In the genomic region with DNA sequence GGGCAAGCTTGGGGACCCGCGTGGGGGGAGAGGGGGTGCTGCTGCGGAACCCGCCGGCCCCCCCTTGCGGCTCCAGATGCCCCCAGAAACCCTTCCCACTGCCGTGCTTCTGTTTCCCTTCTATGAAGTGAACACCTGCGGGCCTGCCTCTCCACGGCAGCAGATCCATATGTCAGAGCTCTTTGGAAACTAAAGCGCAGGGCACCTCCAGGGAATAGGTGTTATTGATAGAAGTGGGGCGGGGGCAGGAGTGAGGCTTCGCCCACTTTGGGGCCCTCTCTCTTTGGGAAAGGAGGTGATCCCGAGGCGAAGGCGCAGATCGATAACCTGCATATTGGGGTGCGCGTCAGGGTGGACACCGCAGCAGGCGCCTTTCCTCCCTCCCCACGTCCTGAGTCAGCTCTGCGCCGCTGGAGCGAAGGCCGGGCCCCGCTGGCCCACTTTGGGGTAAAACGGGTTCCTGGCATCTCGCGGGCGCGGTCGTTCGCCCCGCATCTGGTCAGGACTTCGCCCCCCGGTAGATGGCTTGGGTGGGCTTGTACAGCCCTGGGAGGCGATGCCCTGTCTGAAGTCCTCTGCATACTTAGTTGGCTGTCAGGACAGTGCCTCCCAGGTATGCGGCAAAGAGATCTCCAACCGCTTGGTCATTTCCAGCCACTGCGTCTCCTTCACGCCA, we compare ENCODE assay signal across 8 cellular contexts. TPM values are rescaled to one million over a fixed set of nuclear protein-coding genes. Genes with fewer than 3 reads are reported as not detected.
DNase-seq lines count a peak whose midpoint lies in the region; ATAC-seq, FAIRE-seq and TF ChIP-seq lines count a peak whose summit lies in the region.

No MANE protein-coding gene starts in this region.

- in situ Hi-C loops in GM13977 (cut with MboI; ENCODE audit: low pct_unique_long_range_greater_than_20kb, low sequenced_read_pairs, unreplicated experiment) = no loop called here

- dilution Hi-C loops in endothelial cell of umbilical vein (cut with MboI; ENCODE audit: extremely low pct_ligation_motif_present, low sequenced_read_pairs) = no loop called here

- H3K9me1 ChIP-seq in endothelial cell of umbilical vein (replicated peaks; ENCODE audit: control insufficient read depth, extremely low read depth, insufficient read depth, low read length) = no peaks in the 10 kb centered on the region

- H3K4me1 Mint-ChIP-seq in T-helper 17 cell (peaks cover 21% of the 10 kb centered on the region), neural progenitor cell (peaks cover 20% of the 10 kb centered on the region)

- no TSS peak for BruUV-seq in endothelial cell of umbilical vein (replicated peaks; lab: Mats Ljungman, UMichigan)

- CTCF ChIA-PET in AG04450 (lab: Charles Lee) = interaction anchor here (1.6 kb wide), 1 partner anchor 19 kb away, joined by 10 read pairs; a partner anchor contains a TSS
- CTCF ChIA-PET in endothelial cell of umbilical vein (lab: Charles Lee) = interaction anchor here (1.1 to 2.8 kb wide), 8 partner anchors 8 to 234 kb away, joined by 3 to 51 read pairs (median 4); a partner anchor contains a TSS

- H3K27me3 ChIP-seq in AG04450 (ENCODE audit: control insufficient read depth, insufficient read depth, low read length) (no peaks in the 10 kb centered on the region), endothelial cell of umbilical vein (ENCODE audit: control insufficient read depth in 2 of 2, insufficient read depth in 2 of 2, low read length in 2 of 2) (no peaks in the 10 kb centered on the region), neural progenitor cell (peaks cover 39% of the 10 kb centered on the region)

- no peaks in the 10 kb centered on the region for H3K27me3 Mint-ChIP-seq in T-helper 17 cell
- peaks cover 2% of the 10 kb centered on the region for H3K27me3 Mint-ChIP-seq in neural progenitor cell (ENCODE audit: insufficient read depth, low read depth)

- H3K27ac Mint-ChIP-seq in T-helper 17 cell = peak overlapping the region; percentile 84
- no peak overlapping the region for H3K27ac Mint-ChIP-seq in neural progenitor cell

- H2AFZ ChIP-seq in endothelial cell of umbilical vein (ENCODE audit: low read depth, low read length) (peak overlapping the region; percentile 96), neural progenitor cell (replicated peaks) (peak overlapping the region; percentile 15)

- peak overlapping the region; percentile 99 for H3K4me3 Mint-ChIP-seq in T-helper 17 cell
- H3K4me3 Mint-ChIP-seq in neural progenitor cell = peak overlapping the region; percentile 95

- peak overlapping the region; percentile 76 for H3K4me3 ChIP-seq in AG04450 (ENCODE audit: low read depth, low read length)
- peak overlapping the region; percentile 63 to 96 (median 89) for H3K4me3 ChIP-seq in endothelial cell of umbilical vein (replicated peaks in 1 of 3; ENCODE audit: insufficient read depth in 1 of 3, low read depth in 1 of 3, low read length in 3 of 3)
- peak overlapping the region; percentile 85 for H3K4me3 ChIP-seq in neural progenitor cell

- intact Hi-C loops in endothelial cell of umbilical vein (cut with micrococcal nuclease) = loop anchor here (1.0 to 5.0 kb wide), 2 partner anchors 19 to 63 kb away; no protein-coding TSS in a partner anchor

- FAIRE-seq in endothelial cell of umbilical vein (lab: Jason Lieb, UNC) = peak; percentile 35

- H3K36me3 Mint-ChIP-seq in T-helper 17 cell (ENCODE audit: low read depth) = no peaks in the 10 kb centered on the region
- H3K36me3 Mint-ChIP-seq in neural progenitor cell = no peaks in the 10 kb centered on the region

- H3K27ac ChIP-seq in AG04450 (ENCODE audit: low read depth, low read length) (peak overlapping the region; percentile 81), endothelial cell of umbilical vein (ENCODE audit: insufficient read depth, low read depth, low read length) (peak overlapping the region; percentile 60), neural progenitor cell (no peak overlapping the region)

- H4K20me1 ChIP-seq in endothelial cell of umbilical vein (replicated peaks; ENCODE audit: control insufficient read depth, extremely low read depth, insufficient read depth, low read length) = no peaks in the 10 kb centered on the region
- peaks cover 24% of the 10 kb centered on the region for H4K20me1 ChIP-seq in neural progenitor cell (ENCODE audit: low read depth)

- POLR2A ChIA-PET in AG04450 (lab: Yijun Ruan, JAX) = interaction anchor here (0.5 to 1.9 kb wide), 7 partner anchors 17 to 350 kb away, joined by 3 to 35 read pairs (median 4); a partner anchor contains a TSS
- POLR2A ChIA-PET in endothelial cell of umbilical vein (lab: Charles Lee) = interaction anchor here (0.8 to 1.7 kb wide), 3 partner anchors 14 to 152 kb away, joined by 3 to 12 read pairs (median 3); a partner anchor contains a TSS

- H3K9me3 ChIP-seq in AG04450 (ENCODE audit: control insufficient read depth, insufficient read depth, low read length) = no peaks in the 10 kb centered on the region; the same call in 1 of the 2 replicates
- no peaks in the 10 kb centered on the region for H3K9me3 ChIP-seq in T-helper 17 cell (ENCODE audit: control insufficient read depth, low read length, poor library complexity, severe bottlenecking)
- no peaks in the 10 kb centered on the region for H3K9me3 ChIP-seq in endothelial cell of umbilical vein (replicated peaks; ENCODE audit: control insufficient read depth, insufficient read depth, low read length)
- no peaks in the 10 kb centered on the region for H3K9me3 ChIP-seq in neural progenitor cell (ENCODE audit: low read depth)

- peaks cover 37% of the 10 kb centered on the region for H3F3A ChIP-seq in neural progenitor cell (ENCODE audit: low read depth)

- TF ChIP-seq CTCF in AG04450 (IDR thresholded peaks at IDR 0.05; ENCODE audit: low read depth, low read length) (no peak), GM13977 (IDR thresholded peaks at IDR 0.05; ENCODE audit: extremely low read depth, insufficient read depth, missing control alignments) (peak; percentile 19), endothelial cell of umbilical vein (IDR thresholded peaks at IDR 0.05; ENCODE audit: extremely low read depth in 1 of 2, insufficient read depth in 1 of 2, low read depth in 1 of 2, low read length in 2 of 2) (no peak), neural progenitor cell (IDR thresholded peaks at IDR 0.05) (no peak)

- H3K79me2 ChIP-seq in endothelial cell of umbilical vein (ENCODE audit: control insufficient read depth, insufficient read depth, low read length) (peaks cover 25% of the 10 kb centered on the region), neural progenitor cell (ENCODE audit: low read depth) (peaks cover 24% of the 10 kb centered on the region)

- H3K9ac ChIP-seq in endothelial cell of umbilical vein (replicated peaks; ENCODE audit: extremely low read depth, insufficient read depth, low read length) (peak overlapping the region; percentile 84), neural progenitor cell (peak overlapping the region; percentile 29)

- DNase-seq in AG04450 (ENCODE audit: low read depth, low spot score) = no peak
- DNase-seq in GM13977 (ENCODE audit: low spot score) = peak; percentile 27
- peak in 1 of 3 donors; percentile 15 for DNase-seq in T-helper 17 cell
- DNase-seq in endothelial cell of umbilical vein (ENCODE audit: low read depth, low spot score) = peak; percentile 36
- DNase-seq in neural progenitor cell (ENCODE audit: low spot score) = peak; percentile 52
- DNase-seq in GDM1 (lab: John Stamatoyannopoulos, UW) = no peak
- DNase-seq in NCI-H446 treated with DMSO at 0.1 percent for 48 hours (lab: John Stamatoyannopoulos, UW) = no peak

- H3K36me3 ChIP-seq in endothelial cell of umbilical vein (ENCODE audit: control insufficient read depth in 2 of 2, extremely low read depth in 1 of 2, insufficient read depth in 2 of 2, low read length in 2 of 2) (no peaks in the 10 kb centered on the region), neural progenitor cell (no peaks in the 10 kb centered on the region)

- peak; percentile 50 for TF ChIP-seq POLR2A in endothelial cell of umbilical vein (IDR thresholded peaks at IDR 0.05; ENCODE audit: low read depth, low read length)

- H3K4me2 ChIP-seq in endothelial cell of umbilical vein (ENCODE audit: insufficient read depth, low read length) (peak overlapping the region; percentile 89), neural progenitor cell (peak overlapping the region; percentile 94)

- no peaks in the 10 kb centered on the region for H3K9me3 Mint-ChIP-seq in neural progenitor cell

- H3K4me1 ChIP-seq in endothelial cell of umbilical vein (ENCODE audit: control insufficient read depth, extremely low read depth, insufficient read depth, low read length) = peaks cover 14% of the 10 kb centered on the region
- H3K4me1 ChIP-seq in neural progenitor cell = peaks cover 9% of the 10 kb centered on the region

- ATAC-seq in T-helper 17 cell (no peak), GM18517 (IDR thresholded peaks at IDR 0.05; ENCODE audit: unreplicated experiment) (no peak)

RNA-seq across cellular contexts. Expression of a gene that starts 0.5 kb away (rescaled TPM):
- 26.5 and 30.6 TPM in 2 replicates for polyA plus RNA-seq in AG04450 (2011; rRNA removed)
- polyA minus RNA-seq in AG04450 (2011; rRNA and poly(A)+ RNA removed) = 17.6 and 22.2 TPM in 2 replicates
- 10 to 100 TPM; 32.3 to 34.9 TPM for total RNA-seq in T-helper 17 cell
- total RNA-seq in endothelial cell of umbilical vein = 75.4 and 77.4 TPM in 2 replicates
- 22.3 and 26.1 TPM in 2 replicates for polyA plus RNA-seq in endothelial cell of umbilical vein
- polyA plus RNA-seq in endothelial cell of umbilical vein (2011; cell fraction: cytosol; rRNA removed) = 33.6 and 34.2 TPM in 2 replicates
- polyA plus RNA-seq in endothelial cell of umbilical vein (2011; cell fraction: nucleus; rRNA removed) = 57.6 and 75.5 TPM in 2 replicates
- polyA plus RNA-seq in endothelial cell of umbilical vein (2012) = 52.7 and 58.3 TPM in 2 replicates
- 22.1 and 25.0 TPM in 2 replicates for polyA minus RNA-seq in endothelial cell of umbilical vein
- 26.3 TPM for polyA minus RNA-seq in endothelial cell of umbilical vein (2011; cell fraction: cytosol; rRNA and poly(A)+ RNA removed)
- 27.6 and 37.4 TPM in 2 replicates for polyA minus RNA-seq in endothelial cell of umbilical vein (2011; cell fraction: nucleus; rRNA and poly(A)+ RNA removed)
- total RNA-seq in neural progenitor cell (ENCODE audit: low replicate concordance) = 28.7 and 46.5 TPM in 2 replicates

RNA-seq across cellular contexts. Expression of a gene that starts 19.8 kb away (rescaled TPM):
- polyA plus RNA-seq in AG04450 (2011; rRNA removed) (12.6 and 16.0 TPM in 2 replicates), endothelial cell of umbilical vein (3.8 and 4.8 TPM in 2 replicates)
- 19.3 and 28.0 TPM in 2 replicates for polyA minus RNA-seq in AG04450 (2011; rRNA and poly(A)+ RNA removed)
- total RNA-seq in T-helper 17 cell (10 to 100 TPM; 29.5 to 33.6 TPM), endothelial cell of umbilical vein (32.5 and 34.2 TPM in 2 replicates), neural progenitor cell (ENCODE audit: low replicate concordance) (43.9 and 81.6 TPM in 2 replicates)
- 4.8 and 5.0 TPM in 2 replicates for polyA plus RNA-seq in endothelial cell of umbilical vein (2011; cell fraction: cytosol; rRNA removed)
- polyA plus RNA-seq in endothelial cell of umbilical vein (2011; cell fraction: nucleus; rRNA removed) = 8.7 and 10.2 TPM in 2 replicates
- 17.1 and 24.4 TPM in 2 replicates for polyA plus RNA-seq in endothelial cell of umbilical vein (2012)
- 18.1 and 21.6 TPM in 2 replicates for polyA minus RNA-seq in endothelial cell of umbilical vein
- 15.8 TPM for polyA minus RNA-seq in endothelial cell of umbilical vein (2011; cell fraction: cytosol; rRNA and poly(A)+ RNA removed)
- polyA minus RNA-seq in endothelial cell of umbilical vein (2011; cell fraction: nucleus; rRNA and poly(A)+ RNA removed) = 10.6 and 14.2 TPM in 2 replicates

RNA-seq across cellular contexts. Expression of a gene that starts 52.0 kb away (rescaled TPM):
- polyA plus RNA-seq in AG04450 (2011; rRNA removed) (2.9 and 3.3 TPM in 2 replicates), endothelial cell of umbilical vein (3.0 and 3.3 TPM in 2 replicates)
- polyA minus RNA-seq in AG04450 (2011; rRNA and poly(A)+ RNA removed) = 0.92 and 1.2 TPM in 2 replicates
- total RNA-seq in T-helper 17 cell (10 to 100 TPM in 1 of 2 donors, 1 to 10 TPM in 1; 9.6 to 11.8 TPM), endothelial cell of umbilical vein (4.6 and 7.2 TPM in 2 replicates), neural progenitor cell (ENCODE audit: low replicate concordance) (1.1 TPM in 2 replicates)
- polyA plus RNA-seq in endothelial cell of umbilical vein (2011; cell fraction: cytosol; rRNA removed) = 4.7 and 5.1 TPM in 2 replicates
- 2.3 and 2.6 TPM in 2 replicates for polyA plus RNA-seq in endothelial cell of umbilical vein (2011; cell fraction: nucleus; rRNA removed)
- 5.0 and 5.1 TPM in 2 replicates for polyA plus RNA-seq in endothelial cell of umbilical vein (2012)
- polyA minus RNA-seq in endothelial cell of umbilical vein = 1.8 and 2.3 TPM in 2 replicates
- 1.4 TPM for polyA minus RNA-seq in endothelial cell of umbilical vein (2011; cell fraction: cytosol; rRNA and poly(A)+ RNA removed)
- 1.2 and 1.6 TPM in 2 replicates for polyA minus RNA-seq in endothelial cell of umbilical vein (2011; cell fraction: nucleus; rRNA and poly(A)+ RNA removed)

Comparison
In these comparisons a context has a peak if more than half of its experiments do, and no peak if none do; other contexts are left out.
1. DNase-seq: peak in GM13977 (single experiment), endothelial cell of umbilical vein (single experiment) and neural progenitor cell (single experiment); none in AG04450 (single experiment), GDM1 (single experiment) and NCI-H446 treated with DMSO at 0.1 percent for 48 hours (single experiment).
2. Peak in every context shown above with its lines, with median percentiles within 50 percentile points of each other: H3K4me3 ChIP-seq.